ENCODE assay signal across 8 cellular contexts in genomic region chr16:47260496-47260895, GRCh38.
"Had no signal": no experiment of that assay in that cellular context is flagged by ENCODE, and none has a peak within 500 bp of the region (broad histone marks: within the 10 kb centered on the region; RNA-seq: fewer than 3 reads in every experiment).

No MANE protein-coding gene starts in this region.

- H3K4me1 ChIP-seq: HAP-1 had no signal

- H3K4me3 ChIP-seq: GM23248, HAP-1, K562 had no signal

- H2AFZ ChIP-seq: GM23248 had no signal

- DNase-seq: GM23248, GOT3, H7, HFFc6, IMR-90 had no signal

- H3K9me3 ChIP-seq: HAP-1 had no signal

- H3K27ac ChIP-seq: GM23248, HL-60 had no signal
